ENCODE assay signal across 16 cellular contexts in genomic region chr7:67343566-67343965, GRCh38.
A peak's percentile ranks its signal among the peaks of the same experiment; 100 is the strongest.
DNase-seq lines count a peak whose midpoint lies in the region; ATAC-seq and TF ChIP-seq lines count a peak whose summit lies in the region.
"Had no signal": no experiment of that assay in that cellular context is flagged by ENCODE, and none has a peak within 500 bp of the region (broad histone marks: within the 10 kb centered on the region; RNA-seq: fewer than 3 reads in every experiment).

No MANE protein-coding gene starts in this region.

- H3K27ac ChIP-seq in colonic mucosa (no peak overlapping the region), gastrocnemius medialis (peak overlapping the region; percentile 88 to 97 (median 92)), neuronal stem cell (replicated peaks; ENCODE audit: low read length) (no peak overlapping the region)
- H3K27ac ChIP-seq: brain microvascular endothelial cell, gastroesophageal sphincter, pancreas, testis had no signal

- no peak overlapping the region for H2BK15ac ChIP-seq in neuronal stem cell (ENCODE audit: low read length)

- H3K27me3 ChIP-seq in colonic mucosa (no peaks in the 10 kb centered on the region), gastrocnemius medialis (no peaks in the 10 kb centered on the region), neuronal stem cell (ENCODE audit: control insufficient read depth in 3 of 3, insufficient read depth in 3 of 3, low read depth in 1 of 3, low read length in 3 of 3) (no peaks in the 10 kb centered on the region)
- H3K27me3 ChIP-seq: brain microvascular endothelial cell, gastroesophageal sphincter, pancreas, testis had no signal

- WGBS in neuronal stem cell (ENCODE audit: extremely low coverage in 2 of 2, insufficient read length in 2 of 2, insufficient replicate concordance in 1 of 2), 2 donors = no CpG with 5 or more reads among the region's 4 CpGs

- no peak overlapping the region for H3K23ac ChIP-seq in neuronal stem cell (ENCODE audit: low read depth, low read length, poor library complexity)

- H3K36me3 ChIP-seq in colonic mucosa (no peaks in the 10 kb centered on the region), gastrocnemius medialis (peaks cover 0 to 65% of the 10 kb centered on the region in 2 donors), neuronal stem cell (replicated peaks in 1 of 2; ENCODE audit: control insufficient read depth in 2 of 2, insufficient read depth in 2 of 2, low read length in 2 of 2) (peaks cover 0 to 4% of the 10 kb centered on the region in 2 donors)
- H3K36me3 ChIP-seq: pancreas had no signal

- no peak for TF ChIP-seq POLR2A in gastrocnemius medialis (IDR thresholded peaks at IDR 0.05)

- H2AK5ac ChIP-seq in neuronal stem cell (ENCODE audit: low read depth, low read length) = no peak overlapping the region

- no peaks in the 10 kb centered on the region for H3K4me1 ChIP-seq in colonic mucosa
- H3K4me1 ChIP-seq in gastrocnemius medialis = peaks cover 65% of the 10 kb centered on the region in 2 donors
- no peaks in the 10 kb centered on the region for H3K4me1 ChIP-seq in neuronal stem cell (ENCODE audit: control insufficient read depth in 2 of 2, insufficient read depth in 1 of 2, low read depth in 1 of 2, low read length in 2 of 2)
- H3K4me1 ChIP-seq: gastroesophageal sphincter, pancreas, testis had no signal

- peak; percentile 71 for DNase-seq in NCI-H1105 (lab: John Stamatoyannopoulos, UW)
- peak; percentile 27 for DNase-seq in NCI-H2171 (lab: John Stamatoyannopoulos, UW)
- peak; percentile 10 for DNase-seq in colonic mucosa
- peak; percentile 76 to 94 for DNase-seq in gastrocnemius medialis
- no peak for DNase-seq in neuronal stem cell (ENCODE audit: low spot score)
- DNase-seq: activated B cell treated with CpG ODN at 0.5 μM for 24 hours; activated CD8-positive, alpha-beta memory T cell treated with anti-CD3 and anti-CD28 coated beads for 24 hours; activated naive CD8-positive, alpha-beta T cell treated with anti-CD3 and anti-CD28 coated beads, Interleukin-2, amount 10 ng/mL, durations not matched to agents 7 days and 5 days; brain microvascular endothelial cell; H7; pancreas; T-helper 17 cell; testis had no signal

- H2BK120ac ChIP-seq in neuronal stem cell (ENCODE audit: low read depth, low read length) = no peak overlapping the region

- intact Hi-C loops in colonic mucosa (cut with DNase I) = no loop called here
- intact Hi-C loops in gastrocnemius medialis (cut with DNase I; ENCODE audit: low total_unique reads) = no loop called here

- ATAC-seq in gastrocnemius medialis = peak; percentile 66 to 84
- ATAC-seq in HG03196 (IDR thresholded peaks at IDR 0.05; ENCODE audit: unreplicated experiment) = no peak
- no peak for ATAC-seq in esophagus mucosa
- ATAC-seq: gastroesophageal sphincter, pancreas, T-helper 17 cell had no signal

- H3K9ac ChIP-seq in colonic mucosa (ENCODE audit: low read depth in 2 of 2, low read length in 2 of 2) (no peak overlapping the region), neuronal stem cell (ENCODE audit: low read depth, low read length, poor library complexity) (no peak overlapping the region)

- H4K8ac ChIP-seq in neuronal stem cell (ENCODE audit: low read depth, low read length) = no peak overlapping the region

- no peak overlapping the region for H4K91ac ChIP-seq in neuronal stem cell (ENCODE audit: low read depth, low read length, poor library complexity)

- no peak overlapping the region for H3K4me3 ChIP-seq in colonic mucosa
- H3K4me3 ChIP-seq in gastrocnemius medialis = peak overlapping the region in 1 of 4 donors; percentile 27
- H3K4me3 ChIP-seq in neuronal stem cell (ENCODE audit: low read length in 2 of 2) = no peak overlapping the region
- H3K4me3 ChIP-seq: gastroesophageal sphincter, pancreas, testis had no signal

- peaks cover 3% of the 10 kb centered on the region for H3K79me1 ChIP-seq in neuronal stem cell (ENCODE audit: low read depth, low read length)

- TF ChIP-seq CTCF in colonic mucosa (IDR thresholded peaks at IDR 0.05) = no peak
- TF ChIP-seq CTCF in gastrocnemius medialis (IDR thresholded peaks at IDR 0.05 in 4 of 5, conservative IDR thresholded peaks at IDR 0.05 in 1 of 5) = no peak

- H3K4ac ChIP-seq in neuronal stem cell (ENCODE audit: low read length) = no peak overlapping the region

- no peak overlapping the region for H3K14ac ChIP-seq in neuronal stem cell (ENCODE audit: low read length)

- H3K9me3 ChIP-seq in colonic mucosa (no peaks in the 10 kb centered on the region), gastrocnemius medialis (no peaks in the 10 kb centered on the region), neuronal stem cell (replicated peaks in 1 of 2; ENCODE audit: control insufficient read depth in 2 of 2, insufficient read depth in 1 of 2, low read depth in 1 of 2, low read length in 2 of 2) (peaks cover 9 to 20% of the 10 kb centered on the region in 2 donors)
- H3K9me3 ChIP-seq: pancreas, testis had no signal

- no peak overlapping the region for H3K4me2 ChIP-seq in neuronal stem cell (ENCODE audit: insufficient read depth, low read length, poor library complexity, severe bottlenecking)

- H3K18ac ChIP-seq in neuronal stem cell (ENCODE audit: low read length) = no peak overlapping the region

- H2BK5ac ChIP-seq in neuronal stem cell (ENCODE audit: low read length) = no peak overlapping the region

- in situ Hi-C loops in gastrocnemius medialis (cut with MboI; ENCODE audit: low sequenced_read_pairs in 4 of 4) = no loop called here

- H2AFZ ChIP-seq in neuronal stem cell (ENCODE audit: low read length) = no peak overlapping the region

- no peak overlapping the region for H2BK12ac ChIP-seq in neuronal stem cell (ENCODE audit: low read length)

Comparison
In these comparisons a context has a peak if more than half of its experiments do, and no peak if none do; other contexts are left out.
1. H3K27ac ChIP-seq: peak in gastrocnemius medialis (4 of 4); none in colonic mucosa (single experiment) and neuronal stem cell (single experiment).
2. ATAC-seq: peak in gastrocnemius medialis (2 of 2); none in HG03196 (single experiment) and esophagus mucosa (single experiment).